ENCODE assay signal across 8 cellular contexts in the genomic region with DNA sequence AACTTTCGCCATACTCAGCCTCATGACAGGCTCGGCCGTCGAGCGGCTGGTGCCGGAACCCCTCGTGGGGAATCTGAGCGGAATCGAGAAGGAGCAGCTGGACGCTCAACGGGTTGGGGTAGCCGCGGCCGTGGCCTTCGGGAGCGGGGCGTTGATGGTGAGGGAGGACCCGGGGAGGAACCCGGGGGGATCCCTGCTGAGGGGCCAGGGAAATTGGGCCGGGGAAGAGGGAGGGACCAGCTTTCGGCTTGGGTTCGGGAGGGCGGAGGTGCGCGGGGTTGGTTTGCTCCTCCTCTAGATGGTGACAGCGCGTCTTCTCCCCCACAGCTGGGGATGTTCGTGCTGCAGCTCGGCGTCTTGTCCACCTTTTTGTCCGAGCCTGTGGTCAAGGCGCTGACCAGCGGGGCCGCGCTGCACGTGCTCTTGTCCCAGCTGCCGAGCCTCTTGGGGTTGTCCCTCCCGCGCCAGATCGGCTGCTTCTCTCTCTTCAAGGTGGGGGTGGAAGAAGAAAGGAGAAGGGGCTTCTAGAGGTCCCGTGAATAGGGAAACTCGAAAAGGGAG. TPM values are rescaled to one million over a fixed set of nuclear protein-coding genes. Genes with fewer than 3 reads are reported as not detected.
A peak's percentile ranks its signal among the peaks of the same experiment; 100 is the strongest.
DNase-seq lines count a peak whose midpoint lies in the region; ATAC-seq and TF ChIP-seq lines count a peak whose summit lies in the region.

No MANE protein-coding gene starts in this region.

- no peaks in the 10 kb centered on the region for H3K36me3 Mint-ChIP-seq in CD8-positive, alpha-beta T cell

- H3K4me1 Mint-ChIP-seq in CD8-positive, alpha-beta T cell (ENCODE audit: low read depth) = peaks cover 26% of the 10 kb centered on the region

- H4K20me1 ChIP-seq in fibroblast of lung (ENCODE audit: control insufficient read depth, extremely low read depth, insufficient read depth, low read length) (no peaks in the 10 kb centered on the region), osteoblast (ENCODE audit: insufficient read depth, low read length) (no peaks in the 10 kb centered on the region)

- DNase-seq in CD8-positive, alpha-beta T cell = peak in 1 of 7 experiments; percentile 21
- DNase-seq in SJSA1 (ENCODE audit: low read depth in 1 of 2, low spot score in 2 of 2) (peak in 1 of 2 experiments; percentile 98), fibroblast of lung (ENCODE audit: low read depth in 2 of 2) (no peak), osteoblast (ENCODE audit: insufficient read length, low spot score, missing footprints) (peak; percentile 87), NK-92 (lab: John Stamatoyannopoulos, UW; ENCODE audit: unreplicated experiment) (no peak), aorta (no peak), SHP77 treated with DMSO at 0.1 percent for 48 hours (lab: John Stamatoyannopoulos, UW) (no peak)

- intact Hi-C loops in CD8-positive, alpha-beta T cell (cut with DNase I, micrococcal nuclease) = loop anchor here (1.0 to 5.0 kb wide), 4 partner anchors 38 to 162 kb away; partner anchors contain the start of genes ARHGAP9 (in 1 of the 2), DDIT3 (in 1 of the 2), GLI1 (in 1 of the 2) and MBD6 (in 1 of the 2)
- intact Hi-C loops in aorta (cut with DNase I) = loop anchor here (1.0 to 2.0 kb wide), 2 partner anchors 38 kb away; no protein-coding TSS in a partner anchor

- peak; percentile 34 for ATAC-seq in CD8-positive, alpha-beta T cell
- no peak for ATAC-seq in aorta (ENCODE audit: low FRiP score)
- no peak for ATAC-seq in HG02759 (IDR thresholded peaks at IDR 0.05; ENCODE audit: unreplicated experiment)

- 26 to 32% methylated on average over 42 of the region's 42 CpGs for WGBS in aorta, 2 donors

- H2AFZ ChIP-seq in fibroblast of lung (ENCODE audit: low read length) = peak overlapping the region; percentile 26
- H2AFZ ChIP-seq in osteoblast (ENCODE audit: low read length) = peak overlapping the region; percentile 41

- H3K9me3 ChIP-seq in CD8-positive, alpha-beta T cell (ENCODE audit: low read length) = no peaks in the 10 kb centered on the region
- H3K9me3 ChIP-seq in SJSA1 (replicated peaks) (peaks cover 11% of the 10 kb centered on the region), fibroblast of lung (ENCODE audit: control insufficient read depth, insufficient read depth, low read depth, low read length) (no peaks in the 10 kb centered on the region), osteoblast (ENCODE audit: low read depth, low read length) (no peaks in the 10 kb centered on the region), aorta (ENCODE audit: control insufficient read depth, low read length) (no peaks in the 10 kb centered on the region)

- no peaks in the 10 kb centered on the region for H3K9me3 Mint-ChIP-seq in CD8-positive, alpha-beta T cell

- peaks cover 66% of the 10 kb centered on the region for H3K27me3 ChIP-seq in CD8-positive, alpha-beta T cell (ENCODE audit: insufficient read depth, low read length)
- H3K27me3 ChIP-seq in SJSA1 (replicated peaks) (peaks cover 46% of the 10 kb centered on the region), fibroblast of lung (ENCODE audit: control insufficient read depth, insufficient read depth, low read length) (peaks cover 32% of the 10 kb centered on the region), osteoblast (ENCODE audit: insufficient read depth, low read length) (peaks cover 47% of the 10 kb centered on the region), aorta (ENCODE audit: control insufficient read depth in 1 of 2, insufficient read depth in 2 of 2, low read length in 1 of 2) (no peaks in the 10 kb centered on the region)

- peaks cover 30% of the 10 kb centered on the region for H3K4me1 ChIP-seq in CD8-positive, alpha-beta T cell (ENCODE audit: insufficient read depth, low read length)
- H3K4me1 ChIP-seq in SJSA1 (replicated peaks) = peaks cover 19% of the 10 kb centered on the region
- H3K4me1 ChIP-seq in fibroblast of lung (ENCODE audit: control insufficient read depth, extremely low read depth, insufficient read depth, low read length) = peaks cover 5% of the 10 kb centered on the region
- H3K4me1 ChIP-seq in osteoblast (ENCODE audit: insufficient read depth, low read length) = peaks cover 14% of the 10 kb centered on the region
- H3K4me1 ChIP-seq in aorta (ENCODE audit: control insufficient read depth in 1 of 2, insufficient read depth in 2 of 2, low read length in 2 of 2) = no peaks in the 10 kb centered on the region

- H3K79me2 ChIP-seq in fibroblast of lung (ENCODE audit: control insufficient read depth, insufficient read depth, low read length) (no peaks in the 10 kb centered on the region), osteoblast (ENCODE audit: insufficient read depth, low read length) (no peaks in the 10 kb centered on the region)

- no peaks in the 10 kb centered on the region for H3K36me3 ChIP-seq in CD8-positive, alpha-beta T cell (ENCODE audit: insufficient read depth, low read length)
- peaks cover 13% of the 10 kb centered on the region for H3K36me3 ChIP-seq in SJSA1
- no peaks in the 10 kb centered on the region for H3K36me3 ChIP-seq in fibroblast of lung (ENCODE audit: control insufficient read depth, insufficient read depth, low read length)
- peaks cover 3% of the 10 kb centered on the region for H3K36me3 ChIP-seq in osteoblast (ENCODE audit: insufficient read depth, low read length)
- peaks cover 0 to 3% of the 10 kb centered on the region in 2 donors for H3K36me3 ChIP-seq in aorta (ENCODE audit: control insufficient read depth in 1 of 2, insufficient read depth in 2 of 2, low read length in 1 of 2)

- no peak overlapping the region for H3K9ac ChIP-seq in fibroblast of lung (ENCODE audit: insufficient read depth, low read length)

- peaks cover 91% of the 10 kb centered on the region for H3K27me3 Mint-ChIP-seq in CD8-positive, alpha-beta T cell (ENCODE audit: low read depth)

- H3K27ac ChIP-seq in CD8-positive, alpha-beta T cell (ENCODE audit: low read depth, low read length) = no peak overlapping the region
- H3K27ac ChIP-seq in SJSA1 (no peak overlapping the region), fibroblast of lung (ENCODE audit: insufficient read depth, low read length) (no peak overlapping the region), osteoblast (ENCODE audit: low read depth, low read length) (no peak overlapping the region), aorta (ENCODE audit: low read depth in 1 of 2, low read length in 2 of 2) (no peak overlapping the region)

- no peak for TF ChIP-seq CTCF in CD8-positive, alpha-beta T cell (IDR thresholded peaks at IDR 0.05)
- TF ChIP-seq CTCF in fibroblast of lung (conservative IDR thresholded peaks at IDR 0.05 in 1 of 2, IDR thresholded peaks at IDR 0.05 in 1 of 2; ENCODE audit: low read depth in 1 of 2, low read length in 2 of 2) (no peak), osteoblast (IDR thresholded peaks at IDR 0.05; ENCODE audit: extremely low read depth, low read depth, low read length) (no peak)

- H3K27ac Mint-ChIP-seq in CD8-positive, alpha-beta T cell = no peak overlapping the region

- peak overlapping the region; percentile 52 for H3K4me3 ChIP-seq in CD8-positive, alpha-beta T cell (ENCODE audit: low read depth, low read length)
- H3K4me3 ChIP-seq in SJSA1 (peak overlapping the region; percentile 26), fibroblast of lung (replicated peaks in 1 of 4; ENCODE audit: control extremely low read depth in 1 of 4, insufficient read depth in 1 of 4, low read depth in 3 of 4, low read length in 4 of 4) (peak overlapping the region; percentile 33 to 53 (median 37)), osteoblast (ENCODE audit: insufficient read depth, low read length) (peak overlapping the region; percentile 67), aorta (ENCODE audit: low read length in 2 of 2) (peak overlapping the region in 1 of 2 donors; percentile 14)

- POLR2A ChIA-PET in CD8-positive, alpha-beta T cell (lab: Charles Lee) = interaction anchor here (0.7 to 1.2 kb wide), 4 partner anchors 16 to 73 kb away, joined by 3 to 4 read pairs (median 3); partner anchors contain the start of genes OS9 and PIP4K2C

- peak overlapping the region; percentile 82 for H3K4me3 Mint-ChIP-seq in CD8-positive, alpha-beta T cell

- H3K4me2 ChIP-seq in fibroblast of lung (ENCODE audit: extremely low read depth, insufficient read depth, low read length) (peak overlapping the region; percentile 88), osteoblast (ENCODE audit: insufficient read depth, low read length) (peak overlapping the region; percentile 86)

- CTCF ChIA-PET in CD8-positive, alpha-beta T cell (lab: Charles Lee) = interaction anchor here (0.6 to 4.9 kb wide), 21 partner anchors 10 to 169 kb away, joined by 3 to 150 read pairs (median 4); partner anchors contain the start of genes B4GALNT1, OS9 and PIP4K2C

RNA-seq across cellular contexts. Expression of gene ARHGEF25, which starts 9.8 kb away (rescaled TPM):
- total RNA-seq in CD8-positive, alpha-beta T cell = under 1 TPM; 0.33 to 0.36 TPM
- total RNA-seq in SJSA1 (2014; rRNA removed; shearing (Covaris generic)) = 107 and 145 TPM in 2 replicates
- 34.4 and 40.0 TPM in 2 replicates for total RNA-seq in fibroblast of lung
- 12.1 and 15.7 TPM in 2 replicates for polyA plus RNA-seq in fibroblast of lung
- polyA plus RNA-seq in fibroblast of lung (2012) = 13.0 and 19.1 TPM in 2 replicates
- 11.7 and 20.1 TPM in 2 replicates for polyA minus RNA-seq in fibroblast of lung (ENCODE audit: low replicate concordance)
- total RNA-seq in osteoblast = 20.6 and 23.9 TPM in 2 replicates
- 10 to 100 TPM; 72.0 to 73.0 TPM for total RNA-seq in aorta
- 100 to 1,000 TPM in 1 of 2 donors, 10 to 100 TPM in 1; 65.6 to 253 TPM for polyA plus RNA-seq in aorta

RNA-seq across cellular contexts. Expression of gene B4GALNT1, which starts 12.0 kb away (rescaled TPM):
- total RNA-seq in CD8-positive, alpha-beta T cell = not detected
- total RNA-seq in SJSA1 (2014; rRNA removed; shearing (Covaris generic)) = 841 and 950 TPM in 2 replicates
- total RNA-seq in fibroblast of lung (0.51 and 2.3 TPM in 2 replicates), osteoblast (1.1 and 2.9 TPM in 2 replicates), aorta (1 to 10 TPM; 5.9 to 6.5 TPM)
- polyA plus RNA-seq in fibroblast of lung (1.3 and 3.4 TPM in 2 replicates), aorta (1 to 10 TPM; 1.0 to 2.9 TPM)
- 1.1 and 3.2 TPM in 2 replicates for polyA plus RNA-seq in fibroblast of lung (2012)
- 1.4 and 24.5 TPM in 2 replicates for polyA minus RNA-seq in fibroblast of lung (ENCODE audit: low replicate concordance)

RNA-seq across cellular contexts. Expression of gene DTX3, which starts 16.4 kb away (rescaled TPM):
- 10 to 100 TPM; 33.2 to 33.7 TPM for total RNA-seq in CD8-positive, alpha-beta T cell
- total RNA-seq in SJSA1 (2014; rRNA removed; shearing (Covaris generic)) = 187 and 286 TPM in 2 replicates
- total RNA-seq in fibroblast of lung (16.4 and 30.4 TPM in 2 replicates), osteoblast (17.1 and 21.4 TPM in 2 replicates), aorta (10 to 100 TPM; 47.2 to 47.4 TPM)
- polyA plus RNA-seq in fibroblast of lung (12.1 and 17.3 TPM in 2 replicates), aorta (100 to 1,000 TPM in 1 of 2 donors, 10 to 100 TPM in 1; 14.0 to 123 TPM)
- 11.3 and 15.0 TPM in 2 replicates for polyA plus RNA-seq in fibroblast of lung (2012)
- 20.3 and 33.1 TPM in 2 replicates for polyA minus RNA-seq in fibroblast of lung (ENCODE audit: low replicate concordance)

RNA-seq across cellular contexts. Expression of gene PIP4K2C, which starts 30.0 kb away (rescaled TPM):
- 10 to 100 TPM; 16.4 to 20.1 TPM for total RNA-seq in CD8-positive, alpha-beta T cell
- total RNA-seq in SJSA1 (2014; rRNA removed; shearing (Covaris generic)) = 544 and 654 TPM in 2 replicates
- total RNA-seq in fibroblast of lung (9.0 and 11.9 TPM in 2 replicates), osteoblast (32.4 and 36.6 TPM in 2 replicates), aorta (10 to 100 TPM; 25.1 to 28.4 TPM)
- polyA plus RNA-seq in fibroblast of lung (24.3 and 25.2 TPM in 2 replicates), aorta (10 to 100 TPM; 14.5 to 27.0 TPM)
- polyA plus RNA-seq in fibroblast of lung (2012) = 14.0 and 14.1 TPM in 2 replicates
- polyA minus RNA-seq in fibroblast of lung (ENCODE audit: low replicate concordance) = 17.0 and 21.8 TPM in 2 replicates

Comparison
In these comparisons a context has a peak if more than half of its experiments do, and no peak if none do; other contexts are left out.
1. RNA of gene ARHGEF25, which starts 9.8 kb away (total RNA-seq): 107 to 145 TPM in SJSA1, 72.0 to 73.0 TPM in aorta, 34.4 to 40.0 TPM in fibroblast of lung and 20.6 to 23.9 TPM in osteoblast; 0.33 to 0.36 TPM in CD8-positive, alpha-beta T cell; every median in the first group is over 10 times any median in the second.
2. RNA of gene B4GALNT1, which starts 12.0 kb away (total RNA-seq): 841 to 950 TPM in SJSA1; 5.9 to 6.5 TPM in aorta, 0.51 to 2.3 TPM in fibroblast of lung, 1.1 to 2.9 TPM in osteoblast and not detected in CD8-positive, alpha-beta T cell; every median in the first group is over 100 times any median in the second.